Comparison of ENCODE assay signal across 1 cellular context in genomic region chr9:93859431-93860215, GRCh38.
TF ChIP-seq lines count a peak whose summit lies in the region.

No MANE protein-coding gene starts in this region.

TF ChIP-seq in WTC11, 78 proteins besides CTCF, POLR2A, EP300 and RAD21 (continued from another document):
- TF ChIP-seq, protein P1, sequence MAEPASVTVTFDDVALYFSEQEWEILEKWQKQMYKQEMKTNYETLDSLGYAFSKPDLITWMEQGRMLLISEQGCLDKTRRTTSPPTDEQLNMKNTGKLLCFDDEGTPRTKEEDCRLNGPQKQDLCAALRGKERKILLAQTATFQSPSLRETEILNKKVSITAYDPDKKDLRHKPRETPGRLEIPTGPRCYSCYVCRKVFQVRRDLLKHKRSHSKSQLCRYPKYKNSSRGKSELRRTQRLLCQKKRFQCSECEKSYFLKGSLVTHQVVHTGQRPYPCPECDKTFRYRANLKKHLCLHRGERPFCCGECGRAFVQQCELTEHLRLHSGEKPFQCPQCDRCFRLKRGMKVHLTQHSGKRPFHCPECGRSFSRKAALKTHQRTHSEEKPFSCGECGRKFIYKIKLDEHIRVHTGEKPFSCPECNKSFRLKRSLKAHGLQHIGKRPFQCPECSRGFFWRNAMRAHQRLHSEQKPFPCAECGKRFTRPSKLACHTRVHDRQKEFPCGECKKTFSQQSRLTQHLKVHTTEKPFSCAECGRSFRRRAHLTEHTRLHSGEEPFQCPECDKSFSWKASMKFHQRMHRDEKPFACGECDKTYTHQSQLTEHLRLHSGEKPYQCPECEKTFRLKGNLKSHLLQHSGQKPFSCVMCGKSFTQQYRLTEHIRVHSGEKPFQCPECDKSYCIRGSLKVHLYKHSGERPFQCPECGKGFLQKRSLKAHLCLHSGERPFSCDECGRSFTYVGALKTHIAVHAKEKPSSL (CRISPR knock-in tag; conservative IDR thresholded peaks at IDR 0.05), result no peak
- no peak for TF ChIP-seq JAZF1 (CRISPR knock-in tag; IDR thresholded peaks at IDR 0.05)
- TF ChIP-seq, protein P2, sequence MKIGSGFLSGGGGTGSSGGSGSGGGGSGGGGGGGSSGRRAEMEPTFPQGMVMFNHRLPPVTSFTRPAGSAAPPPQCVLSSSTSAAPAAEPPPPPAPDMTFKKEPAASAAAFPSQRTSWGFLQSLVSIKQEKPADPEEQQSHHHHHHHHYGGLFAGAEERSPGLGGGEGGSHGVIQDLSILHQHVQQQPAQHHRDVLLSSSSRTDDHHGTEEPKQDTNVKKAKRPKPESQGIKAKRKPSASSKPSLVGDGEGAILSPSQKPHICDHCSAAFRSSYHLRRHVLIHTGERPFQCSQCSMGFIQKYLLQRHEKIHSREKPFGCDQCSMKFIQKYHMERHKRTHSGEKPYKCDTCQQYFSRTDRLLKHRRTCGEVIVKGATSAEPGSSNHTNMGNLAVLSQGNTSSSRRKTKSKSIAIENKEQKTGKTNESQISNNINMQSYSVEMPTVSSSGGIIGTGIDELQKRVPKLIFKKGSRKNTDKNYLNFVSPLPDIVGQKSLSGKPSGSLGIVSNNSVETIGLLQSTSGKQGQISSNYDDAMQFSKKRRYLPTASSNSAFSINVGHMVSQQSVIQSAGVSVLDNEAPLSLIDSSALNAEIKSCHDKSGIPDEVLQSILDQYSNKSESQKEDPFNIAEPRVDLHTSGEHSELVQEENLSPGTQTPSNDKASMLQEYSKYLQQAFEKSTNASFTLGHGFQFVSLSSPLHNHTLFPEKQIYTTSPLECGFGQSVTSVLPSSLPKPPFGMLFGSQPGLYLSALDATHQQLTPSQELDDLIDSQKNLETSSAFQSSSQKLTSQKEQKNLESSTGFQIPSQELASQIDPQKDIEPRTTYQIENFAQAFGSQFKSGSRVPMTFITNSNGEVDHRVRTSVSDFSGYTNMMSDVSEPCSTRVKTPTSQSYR (CRISPR knock-in tag; IDR thresholded peaks at IDR 0.05), result no peak
- TF ChIP-seq EMX1 (CRISPR knock-in tag; IDR thresholded peaks at IDR 0.05), result no peak
- no peak for TF ChIP-seq ATF2 (CRISPR knock-in tag; IDR thresholded peaks at IDR 0.05; ENCODE audit: borderline replicate concordance, low read depth)
